Comparison of ENCODE assay signal across 19 cellular contexts in genomic region chr10:97580421-97581367, GRCh38. TPM values are rescaled to one million over a fixed set of nuclear protein-coding genes. Genes with fewer than 3 reads are reported as not detected.
"Had no signal": no experiment of that assay in that cellular context is flagged by ENCODE, and none has a peak within 500 bp of the region (broad histone marks: within the 10 kb centered on the region; RNA-seq: fewer than 3 reads in every experiment).

No MANE protein-coding gene starts in this region.

- ATAC-seq: activated CD8-positive, alpha-beta T cell treated with anti-CD3 and anti-CD28 coated beads for 36 hours; activated T-cell treated with anti-CD3 and anti-CD28 coated beads, Interleukin-2, amount 50 U/mL, for 4 hours; left lobe of liver; mucosa of descending colon had no signal

- H3K27me3 ChIP-seq: brain microvascular endothelial cell, tibial nerve had no signal

- FAIRE-seq: endometrium, kidney, urothelium cell line had no signal

- H3K36me3 ChIP-seq: brain microvascular endothelial cell, neutrophil, tibial nerve had no signal

- H3K9me3 ChIP-seq: mucosa of descending colon, neutrophil, tibial nerve had no signal

- DNase-seq: activated CD4-positive, alpha-beta T cell treated with anti-CD3 and anti-CD28 coated beads, Interleukin-2, amount 10 ng/mL, durations not matched to agents 24 days and 14 days; activated CD8-positive, alpha-beta T cell treated with anti-CD3 and anti-CD28 coated beads for 36 hours; activated naive CD4-positive, alpha-beta T cell treated with anti-CD3 and anti-CD28 coated beads for 36 hours; activated T-cell treated with anti-CD3 and anti-CD28 coated beads, Interleukin-2, amount 50 U/mL, for 4 hours; brain microvascular endothelial cell; cortex of kidney; erythroblast; foreskin melanocyte; head of caudate nucleus; kidney; mucosa of descending colon; naive B cell; retina had no signal

- H3K27ac ChIP-seq: brain microvascular endothelial cell, neutrophil, tibial nerve had no signal

- H3K4me3 ChIP-seq: mucosa of descending colon, tibial nerve had no signal

RNA-seq across cellular contexts. Expression of gene HOGA1, which starts 3.5 kb away (rescaled TPM):
- total RNA-seq: activated CD4-positive, alpha-beta T cell treated with anti-CD3 and anti-CD28 coated beads, Interleukin-2, amount 10 ng/mL, durations not matched to agents 24 days and 14 days; activated CD8-positive, alpha-beta T cell treated with anti-CD3 and anti-CD28 coated beads for 36 hours; activated naive CD4-positive, alpha-beta T cell treated with anti-CD3 and anti-CD28 coated beads for 36 hours; activated T-cell treated with anti-CD3 and anti-CD28 coated beads, Interleukin-2, amount 50 U/mL, for 4 hours; T-helper 1 cell treated with Interleukin-12 subunit alpha and Interleukin-12 subunit beta and Interleukin-4 antibody, amounts not matched to agents 30 ng/mL and 1 ng/mL, for 36 hours had no signal

RNA-seq across cellular contexts. Expression of gene ANKRD2, which starts 8.1 kb away (rescaled TPM):
- total RNA-seq: activated CD4-positive, alpha-beta T cell treated with anti-CD3 and anti-CD28 coated beads, Interleukin-2, amount 10 ng/mL, durations not matched to agents 24 days and 14 days; activated CD8-positive, alpha-beta T cell treated with anti-CD3 and anti-CD28 coated beads for 36 hours; activated T-cell treated with anti-CD3 and anti-CD28 coated beads, Interleukin-2, amount 50 U/mL, for 4 hours; left lobe of liver; T-helper 1 cell treated with Interleukin-12 subunit alpha and Interleukin-12 subunit beta and Interleukin-4 antibody, amounts not matched to agents 30 ng/mL and 1 ng/mL, for 36 hours had no signal

RNA-seq across cellular contexts. Expression of gene C10orf62, which starts 8.8 kb away (rescaled TPM):
- total RNA-seq: activated CD4-positive, alpha-beta T cell treated with anti-CD3 and anti-CD28 coated beads, Interleukin-2, amount 10 ng/mL, durations not matched to agents 24 days and 14 days; activated CD8-positive, alpha-beta T cell treated with anti-CD3 and anti-CD28 coated beads for 36 hours; activated naive CD4-positive, alpha-beta T cell treated with anti-CD3 and anti-CD28 coated beads for 36 hours; activated T-cell treated with anti-CD3 and anti-CD28 coated beads, Interleukin-2, amount 50 U/mL, for 4 hours; mucosa of descending colon; T-helper 1 cell treated with Interleukin-12 subunit alpha and Interleukin-12 subunit beta and Interleukin-4 antibody, amounts not matched to agents 30 ng/mL and 1 ng/mL, for 36 hours had no signal
